Comparison of ENCODE assay signal across 1 cellular context in the genomic region with DNA sequence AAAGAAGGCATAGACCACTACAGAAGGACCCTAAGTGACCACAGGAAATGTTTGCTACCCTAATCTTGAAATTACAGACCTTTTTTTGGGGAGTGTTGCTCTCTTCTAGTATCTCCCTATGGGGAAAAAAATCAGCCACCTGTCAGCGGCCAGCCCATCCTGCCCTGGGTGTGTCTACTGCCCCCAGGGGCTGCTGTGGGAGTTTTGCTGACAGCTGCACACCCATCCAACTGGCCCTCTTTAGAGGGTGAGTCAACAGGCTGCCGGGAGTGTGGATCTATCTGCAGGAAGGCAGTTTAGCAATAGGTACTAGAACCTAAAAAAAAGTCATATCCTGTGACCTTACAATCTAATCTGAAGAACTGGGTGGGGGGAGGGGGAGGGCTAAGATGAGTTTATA.
TF ChIP-seq lines count a peak whose summit lies in the region.

No MANE protein-coding gene starts in this region.

TF ChIP-seq in GM23338, 12 proteins besides CTCF, POLR2A, EP300 and RAD21 (continued from another document):
- TF ChIP-seq, protein P1, sequence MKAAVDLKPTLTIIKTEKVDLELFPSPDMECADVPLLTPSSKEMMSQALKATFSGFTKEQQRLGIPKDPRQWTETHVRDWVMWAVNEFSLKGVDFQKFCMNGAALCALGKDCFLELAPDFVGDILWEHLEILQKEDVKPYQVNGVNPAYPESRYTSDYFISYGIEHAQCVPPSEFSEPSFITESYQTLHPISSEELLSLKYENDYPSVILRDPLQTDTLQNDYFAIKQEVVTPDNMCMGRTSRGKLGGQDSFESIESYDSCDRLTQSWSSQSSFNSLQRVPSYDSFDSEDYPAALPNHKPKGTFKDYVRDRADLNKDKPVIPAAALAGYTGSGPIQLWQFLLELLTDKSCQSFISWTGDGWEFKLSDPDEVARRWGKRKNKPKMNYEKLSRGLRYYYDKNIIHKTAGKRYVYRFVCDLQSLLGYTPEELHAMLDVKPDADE (IDR thresholded peaks at IDR 0.05), result no peak
- no peak for TF ChIP-seq REST (IDR thresholded peaks at IDR 0.05; ENCODE audit: unreplicated experiment)
